ENCODE assay signal across 8 cellular contexts in genomic region chr19:52786464-52787354, GRCh38. TPM values are rescaled to one million over a fixed set of nuclear protein-coding genes. Genes with fewer than 3 reads are reported as not detected.
DNase-seq lines count a peak whose midpoint lies in the region; ATAC-seq, FAIRE-seq and TF ChIP-seq lines count a peak whose summit lies in the region.
"Not testable (repeated sequence)": the region's sequence is repeated elsewhere in the genome, so short reads cannot be mapped to it uniquely, and the experiment has no call there.

Gene ZNF600 (minus strand): TSS chr19:52786791. CDS start chr19:52778888, 7,903 bp downstream.

- not testable (repeated sequence) for H3K4me1 ChIP-seq in neutrophil (ENCODE audit: control insufficient read depth in 1 of 2, insufficient read depth in 1 of 2, low read depth in 1 of 2, low read length in 1 of 2)

- TF ChIP-seq POLR2A in H54 (IDR thresholded peaks at IDR 0.05; ENCODE audit: low read depth, low read length), result peak; percentile 65

- H3K36me3 Mint-ChIP-seq in T-cell, result peaks cover 29% of the 10 kb centered on the region
- peaks cover 17% of the 10 kb centered on the region for H3K36me3 Mint-ChIP-seq in activated naive CD8-positive, alpha-beta T cell
- H3K36me3 Mint-ChIP-seq in glutamatergic neuron (ENCODE audit: unreplicated experiment), result peaks cover 11% of the 10 kb centered on the region

- H3K27me3 Mint-ChIP-seq in T-cell; activated naive CD8-positive, alpha-beta T cell; stimulated activated naive CD8-positive, alpha-beta T cell treated with anti-CD3 and anti-CD28 coated beads, Interleukin-15, amount 100 ng/mL, for 72 hours: not testable (repeated sequence)
- peaks cover 13% of the 10 kb centered on the region for H3K27me3 Mint-ChIP-seq in glutamatergic neuron (ENCODE audit: unreplicated experiment)

- peak within 1 kb of the TSS; percentile 54 for H3K27ac ChIP-seq in neutrophil

- H3K4me3 Mint-ChIP-seq in T-cell, result peak within 1 kb of the TSS; percentile 84 to 88 (median 85)
- peak within 1 kb of the TSS; percentile 87 for H3K4me3 Mint-ChIP-seq in activated naive CD8-positive, alpha-beta T cell
- peak within 1 kb of the TSS; percentile 91 for H3K4me3 Mint-ChIP-seq in glutamatergic neuron (ENCODE audit: unreplicated experiment)
- H3K4me3 Mint-ChIP-seq in stimulated activated naive CD8-positive, alpha-beta T cell treated with anti-CD3 and anti-CD28 coated beads, Interleukin-15, amount 100 ng/mL, for 72 hours, result peak within 1 kb of the TSS; percentile 79 to 87

- TF ChIP-seq CTCF in glutamatergic neuron (IDR thresholded peaks at IDR 0.05; ENCODE audit: partially characterized antibody, unreplicated experiment), result peak; percentile 15
- peak; percentile 44 for TF ChIP-seq CTCF in neutrophil (IDR thresholded peaks at IDR 0.05)

- H3K27ac Mint-ChIP-seq in T-cell, result peak within 1 kb of the TSS; percentile 88 to 95
- peak within 1 kb of the TSS; percentile 58 for H3K27ac Mint-ChIP-seq in activated naive CD8-positive, alpha-beta T cell
- peak within 1 kb of the TSS; percentile 88 for H3K27ac Mint-ChIP-seq in glutamatergic neuron (ENCODE audit: unreplicated experiment)
- peak within 1 kb of the TSS; percentile 91 to 95 for H3K27ac Mint-ChIP-seq in stimulated activated naive CD8-positive, alpha-beta T cell treated with anti-CD3 and anti-CD28 coated beads, Interleukin-15, amount 100 ng/mL, for 72 hours

- H3K4me1 Mint-ChIP-seq in T-cell (peaks cover 29 to 42% (median 36%) of the 10 kb centered on the region in 3 donors), glutamatergic neuron (ENCODE audit: low read depth, unreplicated experiment) (peaks cover 11% of the 10 kb centered on the region)
- H3K4me1 Mint-ChIP-seq in activated naive CD8-positive, alpha-beta T cell (ENCODE audit: low read depth), result peaks cover 22% of the 10 kb centered on the region
- peaks cover 40% of the 10 kb centered on the region for H3K4me1 Mint-ChIP-seq in stimulated activated naive CD8-positive, alpha-beta T cell treated with anti-CD3 and anti-CD28 coated beads, Interleukin-15, amount 100 ng/mL, for 72 hours

- not testable (repeated sequence) for H3K27me3 ChIP-seq in MG63, neutrophil

- FAIRE-seq in H54 (lab: Jason Lieb, UNC), result peak; percentile 81

- CTCF ChIA-PET in T-cell (lab: Charles Lee), result interaction anchor here in 1 of 2 donors (0.7 kb wide), 1 partner anchor 15 kb away, joined by 3 read pairs; no protein-coding TSS in a partner anchor

- ATAC-seq in T-cell (replicated peaks in 1 of 4), result peak; percentile 95 to 98 (median 98)
- ATAC-seq in stimulated activated naive CD8-positive, alpha-beta T cell treated with anti-CD3 and anti-CD28 coated beads, Interleukin-15, amount 100 ng/mL, for 72 hours, result peak; percentile 100

- H3K9me3 ChIP-seq in MG63, neutrophil: not testable (repeated sequence)

- peak; percentile 80 for DNase-seq in ELR (ENCODE audit: low read depth)
- DNase-seq in H54 (ENCODE audit: insufficient read length, low spot score), result peak; percentile 82
- DNase-seq in MG63, result peak; percentile 83
- peak; percentile 19 to 79 (median 64) for DNase-seq in T-cell
- DNase-seq in glutamatergic neuron, result peak; percentile 83
- peak; percentile 79 for DNase-seq in stimulated activated naive CD8-positive, alpha-beta T cell treated with anti-CD3 and anti-CD28 coated beads, Interleukin-15, amount 100 ng/mL, for 72 hours

- not testable (repeated sequence) for H3K36me3 ChIP-seq in MG63, neutrophil

- H3K9me3 Mint-ChIP-seq in T-cell, result peaks cover 3 to 22% (median 16%) of the 10 kb centered on the region in 3 donors
- peaks cover 19% of the 10 kb centered on the region for H3K9me3 Mint-ChIP-seq in activated naive CD8-positive, alpha-beta T cell (ENCODE audit: low read depth)
- H3K9me3 Mint-ChIP-seq in glutamatergic neuron (ENCODE audit: unreplicated experiment), result peaks cover 12% of the 10 kb centered on the region
- peaks cover 14 to 17% of the 10 kb centered on the region in 2 donors for H3K9me3 Mint-ChIP-seq in stimulated activated naive CD8-positive, alpha-beta T cell treated with anti-CD3 and anti-CD28 coated beads, Interleukin-15, amount 100 ng/mL, for 72 hours

- POLR2A ChIA-PET in T-cell (lab: Charles Lee), result interaction anchor here in 1 of 2 donors (0.7 kb wide), 1 partner anchor 1187 kb away, joined by 5 read pairs; no protein-coding TSS in a partner anchor

- peak within 1 kb of the TSS; percentile 65 for H3K4me3 ChIP-seq in MG63
- peak within 1 kb of the TSS; percentile 74 to 76 for H3K4me3 ChIP-seq in neutrophil (ENCODE audit: low read depth in 1 of 2, low read length in 1 of 2)

RNA-seq across cellular contexts. Expression of gene ZNF600, which starts in this region (rescaled TPM):
- total RNA-seq in MG63 (2014; rRNA removed; shearing (Covaris generic); ENCODE audit: low replicate concordance), result 1.9 and 2.8 TPM in 2 replicates
- total RNA-seq in T-cell, result 10 to 100 TPM; 11.4 to 52.4 (median 24.5) TPM
- total RNA-seq in glutamatergic neuron (ENCODE audit: unreplicated experiment), result 13.2 TPM

Comparison
In these comparisons a context has a peak if more than half of its experiments do, and no peak if none do; other contexts are left out.
1. Peak in every context shown above with its lines: DNase-seq, ATAC-seq, H3K4me3 ChIP-seq and H3K27ac ChIP-seq.